ENCODE assay signal across 8 cellular contexts in genomic region chr19:1863638-1864479, GRCh38. TPM values are rescaled to one million over a fixed set of nuclear protein-coding genes. Genes with fewer than 3 reads are reported as not detected.
A peak's percentile ranks its signal among the peaks of the same experiment; 100 is the strongest.
DNase-seq lines count a peak whose midpoint lies in the region; ATAC-seq lines count a peak whose summit lies in the region.

No MANE protein-coding gene starts in this region.

- H3K4me3 ChIP-seq in mesenchymal stem cell (ENCODE audit: insufficient read depth in 1 of 2, low read depth in 1 of 2, low read length in 2 of 2): peak overlapping the region; percentile 79 to 97

- H2AK5ac ChIP-seq in mesenchymal stem cell (ENCODE audit: low read length, severe bottlenecking): no peak overlapping the region

- peak overlapping the region; percentile 91 for H3K9ac ChIP-seq in mesenchymal stem cell (ENCODE audit: low read length)

- no peaks in the 10 kb centered on the region for H3K27me3 ChIP-seq in mesenchymal stem cell (ENCODE audit: control insufficient read depth in 1 of 2, insufficient read depth in 1 of 2, low read length in 2 of 2)

- peak overlapping the region; percentile 91 for H2BK120ac ChIP-seq in mesenchymal stem cell (ENCODE audit: low read depth, low read length)

- no peak overlapping the region for H3K23ac ChIP-seq in mesenchymal stem cell (ENCODE audit: low read length in 2 of 2)

- peak overlapping the region; percentile 83 for H2BK15ac ChIP-seq in mesenchymal stem cell (ENCODE audit: low read depth, poor library complexity, severe bottlenecking)

- peak overlapping the region in 1 of 2 experiments; percentile 75 for H3K4ac ChIP-seq in mesenchymal stem cell (ENCODE audit: low read depth in 1 of 2, low read length in 2 of 2)

- DNase-seq in CD1c-positive myeloid dendritic cell (ENCODE audit: extremely low spot score) (peak; percentile 97), NCI-H82 treated with DMSO at 0.1 percent for 48 hours (lab: John Stamatoyannopoulos, UW; ENCODE audit: unreplicated experiment) (peak; percentile 65), mesenchymal stem cell (peak; percentile 93)
- DNase-seq in activated CD8-positive, alpha-beta memory T cell treated with anti-CD3 and anti-CD28 coated beads for 1 hour (ENCODE audit: extremely low read depth in 1 of 2, low read depth in 1 of 2): peak; percentile 78 to 88
- peak; percentile 90 for DNase-seq in effector CD4-positive, alpha-beta T cell
- DNase-seq in stimulated activated CD8-positive, alpha-beta memory T cell treated with anti-CD3 and anti-CD28 coated beads, Interleukin-12 subunit alpha, Interleukin-12 subunit beta, amount 100 ng/mL, for 1 hour (ENCODE audit: low read depth): peak; percentile 84

- peak overlapping the region; percentile 95 for H3K4me2 ChIP-seq in mesenchymal stem cell (ENCODE audit: low read length, poor library complexity, severe bottlenecking)

- H2BK12ac ChIP-seq in mesenchymal stem cell (ENCODE audit: low read length in 2 of 2): peak overlapping the region in 1 of 2 experiments; percentile 55

- ATAC-seq in GM19397 (IDR thresholded peaks at IDR 0.05; ENCODE audit: unreplicated experiment) (peak; percentile 59), HG03558 (IDR thresholded peaks at IDR 0.05; ENCODE audit: extremely low read depth, unreplicated experiment) (peak; percentile 31)

- peak overlapping the region; percentile 63 to 95 for H3K18ac ChIP-seq in mesenchymal stem cell (ENCODE audit: low read depth in 1 of 2, low read length in 2 of 2)

- WGBS in mesenchymal stem cell: 1% methylated on average over 60 of the region's 115 CpGs

- peak overlapping the region; percentile 80 for H3K27ac ChIP-seq in mesenchymal stem cell (ENCODE audit: low read length, poor library complexity, severe bottlenecking)

- H3K79me1 ChIP-seq in mesenchymal stem cell (replicated peaks; ENCODE audit: low read length, poor library complexity, severe bottlenecking): peaks cover 17% of the 10 kb centered on the region

- H2AFZ ChIP-seq in mesenchymal stem cell (ENCODE audit: low read depth, low read length): peak overlapping the region; percentile 92

- H3K36me3 ChIP-seq in mesenchymal stem cell (ENCODE audit: control insufficient read depth in 1 of 2, insufficient read depth in 2 of 2, low read depth in 1 of 2, low read length in 2 of 2): peaks cover 0 to 7% of the 10 kb centered on the region in 2 experiments

- peak overlapping the region; percentile 75 for H4K91ac ChIP-seq in mesenchymal stem cell (ENCODE audit: low read length)

- H3K4me1 ChIP-seq in mesenchymal stem cell (ENCODE audit: control insufficient read depth, insufficient read depth, low read depth, low read length): peaks cover 42% of the 10 kb centered on the region

- H3K14ac ChIP-seq in mesenchymal stem cell (ENCODE audit: low read length in 2 of 2): no peak overlapping the region

- no peaks in the 10 kb centered on the region for H3K9me3 ChIP-seq in mesenchymal stem cell (ENCODE audit: control insufficient read depth, low read length)

- peak overlapping the region; percentile 92 for H4K8ac ChIP-seq in mesenchymal stem cell (ENCODE audit: low read length)

- peak overlapping the region; percentile 92 for H2BK5ac ChIP-seq in mesenchymal stem cell (ENCODE audit: low read depth, low read length, poor library complexity, severe bottlenecking)

RNA-seq across cellular contexts. Expression of gene KLF16, which starts 0.5 kb away (rescaled TPM):
- 25.8 TPM for polyA plus RNA-seq in mesenchymal stem cell (2013, experiment 1 of 2)
- 28.0 TPM for polyA plus RNA-seq in mesenchymal stem cell (2013, experiment 2 of 2)

RNA-seq across cellular contexts. Expression of gene REXO1, which starts 15.6 kb away (rescaled TPM):
- polyA plus RNA-seq in mesenchymal stem cell (2013, experiment 1 of 2): 16.0 TPM
- 14.2 TPM for polyA plus RNA-seq in mesenchymal stem cell (2013, experiment 2 of 2)

RNA-seq across cellular contexts. Expression of gene ABHD17A, which starts 21.4 kb away (rescaled TPM):
- 60.5 TPM for polyA plus RNA-seq in mesenchymal stem cell (2013, experiment 1 of 2)
- 60.5 TPM for polyA plus RNA-seq in mesenchymal stem cell (2013, experiment 2 of 2)

RNA-seq across cellular contexts. Expression of gene ADAT3, which starts 41.3 kb away (rescaled TPM):
- 4.9 TPM for polyA plus RNA-seq in mesenchymal stem cell (2013, experiment 1 of 2)
- 4.9 TPM for polyA plus RNA-seq in mesenchymal stem cell (2013, experiment 2 of 2)

RNA-seq across cellular contexts. Expression of gene SCAMP4, which starts 41.3 kb away (rescaled TPM):
- polyA plus RNA-seq in mesenchymal stem cell (2013, experiment 1 of 2): 66.6 TPM
- polyA plus RNA-seq in mesenchymal stem cell (2013, experiment 2 of 2): 67.9 TPM

Comparison
In these comparisons a context has a peak if more than half of its experiments do, and no peak if none do; other contexts are left out.
1. Peak in every context shown above with its lines: DNase-seq, ATAC-seq, H3K4me3 ChIP-seq and H3K27ac ChIP-seq.